Comparison of ENCODE assay signal across 11 cellular contexts in genomic region chr12:116882742-116883141, GRCh38. TPM values are rescaled to one million over a fixed set of nuclear protein-coding genes. Genes with fewer than 3 reads are reported as not detected.
A peak's percentile ranks its signal among the peaks of the same experiment; 100 is the strongest.
DNase-seq lines count a peak whose midpoint lies in the region; ATAC-seq and TF ChIP-seq lines count a peak whose summit lies in the region.
"Had no signal": no experiment of that assay in that cellular context is flagged by ENCODE, and none has a peak within 500 bp of the region (broad histone marks: within the 10 kb centered on the region; RNA-seq: fewer than 3 reads in every experiment).

No MANE protein-coding gene starts in this region.

- ATAC-seq in gastrocnemius medialis (no peak), GM18868 (IDR thresholded peaks at IDR 0.05; ENCODE audit: unreplicated experiment) (no peak)

- H3K9me3 ChIP-seq in gastrocnemius medialis = no peaks in the 10 kb centered on the region

- H3K4me1 ChIP-seq in gastrocnemius medialis = peaks cover 14 to 36% of the 10 kb centered on the region in 2 donors

- intact Hi-C loops in gastrocnemius medialis (cut with DNase I; ENCODE audit: low total_unique reads) = loop anchor here (5.0 kb wide), 1 partner anchor 180 kb away; no protein-coding TSS in a partner anchor

- no peak overlapping the region for H3K4me3 ChIP-seq in gastrocnemius medialis

- in situ Hi-C loops in gastrocnemius medialis (cut with MboI; ENCODE audit: low sequenced_read_pairs in 4 of 4) = no loop called here

- H3K27ac ChIP-seq in gastrocnemius medialis = no peak overlapping the region

- TF ChIP-seq POLR2A in gastrocnemius medialis (IDR thresholded peaks at IDR 0.05) = no peak

- TF ChIP-seq CTCF in gastrocnemius medialis (IDR thresholded peaks at IDR 0.05 in 4 of 5, conservative IDR thresholded peaks at IDR 0.05 in 1 of 5) = no peak

- peaks cover 27 to 43% (median 43%) of the 10 kb centered on the region in 3 donors for H3K27me3 ChIP-seq in gastrocnemius medialis

- H3K36me3 ChIP-seq in gastrocnemius medialis = no peaks in the 10 kb centered on the region

- peak; percentile 24 for DNase-seq in DMS79 treated with DMSO at 0.1 percent for 48 hours (lab: John Stamatoyannopoulos, UW)
- no peak for DNase-seq in DMS79 (lab: John Stamatoyannopoulos, UW)
- DNase-seq in NCI-H1694 treated with DMSO at 0.1 percent for 48 hours (lab: John Stamatoyannopoulos, UW) = peak; percentile 31
- DNase-seq in dermis microvascular lymphatic vessel endothelial cell (ENCODE audit: low read depth in 2 of 2) = peak; percentile 52 to 59
- peak; percentile 53 for DNase-seq in pons (ENCODE audit: low spot score)
- no peak for DNase-seq in HPDE6-E6E7 (ENCODE audit: extremely low spot score)
- DNase-seq in gastrocnemius medialis = no peak
- DNase-seq: AML-193, T-helper 2 cell had no signal

RNA-seq across cellular contexts. Expression of gene HRK, which starts 1.5 kb away (rescaled TPM):
- total RNA-seq in dermis microvascular lymphatic vessel endothelial cell (not detected in 2 replicates), gastrocnemius medialis (not detected)
- total RNA-seq: glomerular endothelial cell had no signal

RNA-seq across cellular contexts. Expression of gene FBXW8, which starts 28.0 kb away (rescaled TPM):
- total RNA-seq in dermis microvascular lymphatic vessel endothelial cell (6.8 and 12.6 TPM in 2 replicates), gastrocnemius medialis (1 to 10 TPM; 4.2 to 5.6 (median 4.7) TPM)

Comparison
In these comparisons a context has a peak if more than half of its experiments do, and no peak if none do; other contexts are left out.
1. DNase-seq: peak in DMS79 treated with DMSO at 0.1 percent for 48 hours (single experiment), NCI-H1694 treated with DMSO at 0.1 percent for 48 hours (single experiment), dermis microvascular lymphatic vessel endothelial cell (2 of 2) and pons (single experiment); none in DMS79 (single experiment), HPDE6-E6E7 (single experiment) and gastrocnemius medialis (0 of 2).